In genomic region chr22:39007177-39007576, GRCh38 we compare ENCODE assay signal across 8 cellular contexts. TPM values are rescaled to one million over a fixed set of nuclear protein-coding genes. Genes with fewer than 3 reads are reported as not detected.
"Had no signal": no experiment of that assay in that cellular context is flagged by ENCODE, and none has a peak within 500 bp of the region (broad histone marks: within the 10 kb centered on the region; RNA-seq: fewer than 3 reads in every experiment).

No MANE protein-coding gene starts in this region.

- H3K27ac ChIP-seq: HL-60 had no signal

- H3K4me3 ChIP-seq: K562 had no signal

- H3K9me3 Mint-ChIP-seq: IgD-negative memory B cell had no signal

- DNase-seq: IMR-90, KG1 had no signal

- H3K27me3 Mint-ChIP-seq: IgD-negative memory B cell had no signal

- H3K36me3 Mint-ChIP-seq: IgD-negative memory B cell had no signal

- ATAC-seq: K562 had no signal

RNA-seq across cellular contexts. Expression of gene APOBEC3D, which starts 13.8 kb away (rescaled TPM):
- total RNA-seq: HT-29, HT1080 had no signal

RNA-seq across cellular contexts. Expression of gene APOBEC3A, which starts 49.8 kb away (rescaled TPM):
- total RNA-seq: HepG2, HT-29, HT1080, IMR-90, K562 had no signal
